Comparison of ENCODE assay signal across 9 cellular contexts in the genomic region with DNA sequence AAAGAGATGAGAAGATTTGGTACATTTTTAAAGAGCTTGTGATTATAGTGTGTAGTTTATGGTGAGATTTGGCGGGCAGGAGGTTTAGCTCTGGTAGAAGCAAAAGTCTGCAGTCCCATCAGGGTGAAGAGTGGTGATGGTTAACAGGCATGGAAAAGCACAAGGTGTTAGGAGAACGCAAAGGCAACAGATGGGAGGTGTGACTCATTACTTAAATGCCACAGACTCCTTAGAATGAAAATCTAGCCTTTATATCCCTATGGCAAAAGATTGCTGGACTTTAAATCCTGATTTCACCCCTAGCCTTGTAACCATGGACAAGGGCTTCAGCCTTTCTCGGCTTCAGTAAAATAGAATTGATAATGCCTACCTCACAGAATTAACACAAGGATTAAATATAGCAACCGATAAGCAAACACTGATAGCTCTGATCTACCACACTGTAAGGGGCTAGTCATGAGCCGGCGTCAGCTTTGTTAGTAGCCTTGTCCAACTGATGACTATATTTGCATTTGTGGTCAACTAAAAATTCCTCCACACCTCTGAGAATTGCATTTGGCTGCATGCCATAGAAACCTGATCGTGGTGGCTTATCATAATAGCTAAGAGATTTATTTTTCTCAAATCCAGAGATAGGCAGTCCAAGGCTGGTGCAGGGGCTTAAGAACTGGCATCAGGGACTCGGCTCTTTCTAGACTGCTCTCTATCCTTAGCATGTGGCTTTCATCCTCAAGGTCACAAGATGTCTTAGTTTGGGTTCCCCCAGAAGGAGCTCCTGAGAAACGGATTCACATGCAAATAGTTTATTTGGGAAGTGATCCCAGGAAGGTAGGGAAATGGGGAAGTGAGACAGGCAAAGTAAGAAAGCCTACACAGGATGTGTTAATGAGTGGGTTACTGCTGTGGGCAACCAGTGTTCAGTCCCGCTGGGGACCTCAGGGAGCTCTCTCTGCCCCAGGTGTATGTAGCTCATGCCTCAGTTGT.
DNase-seq lines count a peak whose midpoint lies in the region; ATAC-seq, FAIRE-seq and TF ChIP-seq lines count a peak whose summit lies in the region.
"Had no signal": no experiment of that assay in that cellular context is flagged by ENCODE, and none has a peak within 500 bp of the region (broad histone marks: within the 10 kb centered on the region; RNA-seq: fewer than 3 reads in every experiment).

No MANE protein-coding gene starts in this region.

- H3K27me3 ChIP-seq in adipocyte (replicated peaks; ENCODE audit: control insufficient read depth, insufficient read depth, low read length) = no peaks in the 10 kb centered on the region

- no peaks in the 10 kb centered on the region for H3K9me3 Mint-ChIP-seq in activated T-cell treated with anti-CD3 and anti-CD28 coated beads, Interleukin-2, amount 50 U/mL, for 24 hours

- no peak overlapping the region for H3K27ac Mint-ChIP-seq in activated T-cell treated with anti-CD3 and anti-CD28 coated beads, Interleukin-2, amount 50 U/mL, for 24 hours

- no peak overlapping the region for H3K4me3 Mint-ChIP-seq in activated T-cell treated with anti-CD3 and anti-CD28 coated beads, Interleukin-2, amount 50 U/mL, for 24 hours

- H3K9ac ChIP-seq in adipocyte (ENCODE audit: low read length) = no peak overlapping the region

- TF ChIP-seq CTCF in D721Med (IDR thresholded peaks at IDR 0.05; ENCODE audit: insufficient read depth, missing control alignments) = no peak

- peaks cover 33% of the 10 kb centered on the region for H3K36me3 Mint-ChIP-seq in activated T-cell treated with anti-CD3 and anti-CD28 coated beads, Interleukin-2, amount 50 U/mL, for 24 hours (ENCODE audit: low read depth)

- no peaks in the 10 kb centered on the region for H3K9me3 ChIP-seq in adipocyte (ENCODE audit: control insufficient read depth, low read length)
- H3K9me3 ChIP-seq: HAP-1 had no signal

- peaks cover 30% of the 10 kb centered on the region for H3K4me1 Mint-ChIP-seq in activated T-cell treated with anti-CD3 and anti-CD28 coated beads, Interleukin-2, amount 50 U/mL, for 24 hours (ENCODE audit: low read depth)

- FAIRE-seq in D721Med (lab: Jason Lieb, UNC) = peak; percentile 81

- peaks cover 8% of the 10 kb centered on the region for H3K36me3 ChIP-seq in adipocyte (ENCODE audit: control insufficient read depth, insufficient read depth, low read length, severe bottlenecking)

- H3K4me3 ChIP-seq in adipocyte (ENCODE audit: low read length) = no peak overlapping the region
- H3K4me3 ChIP-seq: HAP-1 had no signal

- no peaks in the 10 kb centered on the region for H3K27me3 Mint-ChIP-seq in activated T-cell treated with anti-CD3 and anti-CD28 coated beads, Interleukin-2, amount 50 U/mL, for 24 hours

- ATAC-seq in GM19452 (IDR thresholded peaks at IDR 0.05; ENCODE audit: unreplicated experiment) = peak; percentile 61
- ATAC-seq in HG03469 (IDR thresholded peaks at IDR 0.05; ENCODE audit: unreplicated experiment) = peak; percentile 55

- H3K4me1 ChIP-seq in adipocyte (ENCODE audit: control insufficient read depth, insufficient read depth, low read length) = peaks cover 4% of the 10 kb centered on the region

- no peak for DNase-seq in D721Med (ENCODE audit: insufficient read length, low spot score)
- peak; percentile 4 for DNase-seq in adipocyte (ENCODE audit: low read depth)
- DNase-seq in amniotic stem cell (lab: John Stamatoyannopoulos, UW) = no peak
- no peak for DNase-seq in foreskin melanocyte
- DNase-seq in activated T-cell treated with anti-CD3 and anti-CD28 coated beads, Interleukin-2, amount 50 U/mL, for 24 hours = no peak
- no peak for DNase-seq in C1 segment of cervical spinal cord (lab: John Stamatoyannopoulos, UW)
